In genomic region chr7:98559219-98559618, GRCh38 we compare ENCODE assay signal across 25 cellular contexts. TPM values are rescaled to one million over a fixed set of nuclear protein-coding genes. Genes with fewer than 3 reads are reported as not detected.
"Had no signal": no experiment of that assay in that cellular context is flagged by ENCODE, and none has a peak within 500 bp of the region (broad histone marks: within the 10 kb centered on the region; RNA-seq: fewer than 3 reads in every experiment).

No MANE protein-coding gene starts in this region.

- FAIRE-seq: endometrium, islet of Langerhans, keratinocyte had no signal

- H3K9me3 ChIP-seq: colonic mucosa, gastrocnemius medialis, lower lobe of right lung, mucosa of descending colon had no signal

- H3K27me3 ChIP-seq: colonic mucosa, gastrocnemius medialis, hepatocyte, left lung had no signal

- H3K4me1 ChIP-seq: colonic mucosa, esophagus squamous epithelium, gastrocnemius medialis, heart left ventricle, left lung, lower lobe of right lung had no signal

- H3K36me3 ChIP-seq: colonic mucosa, esophagus squamous epithelium, gastrocnemius medialis, heart left ventricle, left lung, lower lobe of right lung had no signal

- H3K9me3 Mint-ChIP-seq: mesothelial cell of epicardium had no signal

- H3K4me1 Mint-ChIP-seq: endodermal cell had no signal

- DNase-seq: colonic mucosa; cortex of kidney; effector CD8-positive, alpha-beta T cell; effector memory CD8-positive, alpha-beta T cell; erythroblast; esophagus squamous epithelium; foreskin melanocyte; gastrocnemius medialis; heart left ventricle; left cardiac atrium; left lung; left ventricle myocardium superior; lower lobe of right lung; mesenchymal stem cell; mucosa of descending colon; naive B cell had no signal

- H3K27ac ChIP-seq: colonic mucosa, epithelial cell of prostate, esophagus squamous epithelium, gastrocnemius medialis, heart left ventricle, hepatocyte, left lung, lower lobe of right lung had no signal

- H2AFZ ChIP-seq: hepatocyte had no signal

- H3K27ac Mint-ChIP-seq: dendritic cell treated with granulocyte-macrophage colony-stimulating factor and Interleukin-4, amounts not matched to agents 40 ng/mL and 50 ng/mL, for 4 days; effector memory CD8-positive, alpha-beta T cell; endodermal cell; mesothelial cell of epicardium had no signal

- H3K4me3 Mint-ChIP-seq: dendritic cell treated with granulocyte-macrophage colony-stimulating factor and Interleukin-4, amounts not matched to agents 40 ng/mL and 50 ng/mL, for 4 days; effector memory CD8-positive, alpha-beta T cell; endodermal cell; mesothelial cell of epicardium had no signal

- H3K4me3 ChIP-seq: colonic mucosa, esophagus squamous epithelium, gastrocnemius medialis, heart left ventricle, hepatocyte, left lung, lower lobe of right lung, mucosa of descending colon had no signal

- ATAC-seq: effector memory CD8-positive, alpha-beta T cell; esophagus mucosa; gastrocnemius medialis; heart left ventricle; left cardiac atrium; left lung; left ventricle myocardium superior; lower lobe of right lung; mucosa of descending colon had no signal

- H3K4me2 ChIP-seq: hepatocyte had no signal

- H3K36me3 Mint-ChIP-seq: mesothelial cell of epicardium, naive B cell had no signal

- H3K27me3 Mint-ChIP-seq: dendritic cell treated with granulocyte-macrophage colony-stimulating factor and Interleukin-4, amounts not matched to agents 40 ng/mL and 50 ng/mL, for 4 days had no signal

- H3K79me2 ChIP-seq: hepatocyte had no signal

RNA-seq across cellular contexts. Expression of gene NPTX2, which starts 57.9 kb away (rescaled TPM):
- polyA plus RNA-seq: keratinocyte had no signal
